ENCODE assay signal across 8 cellular contexts in genomic region chr12:50025187-50026059, GRCh38. TPM values are rescaled to one million over a fixed set of nuclear protein-coding genes. Genes with fewer than 3 reads are reported as not detected.
DNase-seq lines count a peak whose midpoint lies in the region; ATAC-seq and TF ChIP-seq lines count a peak whose summit lies in the region.

TSS of gene RACGAP1 (minus strand) at chr12:50025494. CDS start at chr12:50016715, 8,779 bp downstream.

- POLR2A ChIA-PET in BJ (lab: Charles Lee) = interaction anchor here (0.7 kb wide), 2 partner anchors 8 to 54 kb away, joined by 3 to 4 read pairs; no protein-coding TSS in a partner anchor

- peak within 1 kb of the TSS; percentile 42 to 71 for H3K27ac ChIP-seq in coronary artery

- peaks cover 3% of the 10 kb centered on the region for H3K9me3 Mint-ChIP-seq in activated CD4-positive, alpha-beta T cell treated with anti-CD3 and anti-CD28 coated beads, Interleukin-2, amount 10 ng/mL, durations not matched to agents 24 days and 14 days

- H3K27me3 ChIP-seq in BJ (ENCODE audit: control insufficient read depth, insufficient read depth, low read length) = no peaks in the 10 kb centered on the region

- H3K4me3 ChIP-seq in BJ (ENCODE audit: low read depth, low read length) (peak within 1 kb of the TSS; percentile 65), coronary artery (peak within 1 kb of the TSS; percentile 91)

- peak; percentile 98 for ATAC-seq in GM19324 (IDR thresholded peaks at IDR 0.05; ENCODE audit: low FRiP score, unreplicated experiment)
- peak; percentile 92 for ATAC-seq in HG03469 (IDR thresholded peaks at IDR 0.05; ENCODE audit: unreplicated experiment)
- peak; percentile 99 for ATAC-seq in left colon

- TF ChIP-seq CTCF in BJ (IDR thresholded peaks at IDR 0.05; ENCODE audit: insufficient read depth, low read depth, low read length) = no peak
- TF ChIP-seq CTCF in coronary artery (IDR thresholded peaks at IDR 0.05) = no peak

- DNase-seq in BJ (ENCODE audit: low read depth) = peak; percentile 87
- peak; percentile 97 for DNase-seq in NCI-H526 treated with DMSO at 0.1 percent for 48 hours (lab: John Stamatoyannopoulos, UW)
- DNase-seq in activated CD4-positive, alpha-beta T cell treated with anti-CD3 and anti-CD28 coated beads, Interleukin-2, amount 10 ng/mL, durations not matched to agents 24 days and 14 days = peak; percentile 99
- peak; percentile 94 for DNase-seq in coronary artery (ENCODE audit: low spot score)
- DNase-seq in left colon = peak; percentile 95 to 97
- DNase-seq in stimulated activated CD4-positive, alpha-beta T cell treated with anti-CD3 and anti-CD28 coated beads, Interleukin-1b, Interleukin-23, amount 100 ng/mL, for 48 hours = peak; percentile 97

- intact Hi-C loops in activated CD4-positive, alpha-beta T cell treated with anti-CD3 and anti-CD28 coated beads, Interleukin-2, amount 10 ng/mL, durations not matched to agents 24 days and 14 days (cut with micrococcal nuclease) = loop anchor here (1.0 kb wide), 1 partner anchor 87 kb away; the partner anchor contains the start of gene COX14
- intact Hi-C loops in left colon (cut with DNase I, micrococcal nuclease) = no loop called here

- no peaks in the 10 kb centered on the region for H3K36me3 ChIP-seq in BJ (ENCODE audit: control insufficient read depth, insufficient read depth, low read length)

- peaks cover 37% of the 10 kb centered on the region for H3K4me1 Mint-ChIP-seq in activated CD4-positive, alpha-beta T cell treated with anti-CD3 and anti-CD28 coated beads, Interleukin-2, amount 10 ng/mL, durations not matched to agents 24 days and 14 days

- H3K27me3 Mint-ChIP-seq in activated CD4-positive, alpha-beta T cell treated with anti-CD3 and anti-CD28 coated beads, Interleukin-2, amount 10 ng/mL, durations not matched to agents 24 days and 14 days = no peaks in the 10 kb centered on the region

- H3K36me3 Mint-ChIP-seq in activated CD4-positive, alpha-beta T cell treated with anti-CD3 and anti-CD28 coated beads, Interleukin-2, amount 10 ng/mL, durations not matched to agents 24 days and 14 days (ENCODE audit: low read depth) = peaks cover 18% of the 10 kb centered on the region

- CTCF ChIA-PET in BJ (lab: Yijun Ruan, JAX) = interaction anchor here (0.8 to 1.8 kb wide), 6 partner anchors 11 to 58 kb away, joined by 3 to 13 read pairs (median 3); no protein-coding TSS in a partner anchor

- H3K4me3 Mint-ChIP-seq in activated CD4-positive, alpha-beta T cell treated with anti-CD3 and anti-CD28 coated beads, Interleukin-2, amount 10 ng/mL, durations not matched to agents 24 days and 14 days = peak within 1 kb of the TSS; percentile 93

- peak within 1 kb of the TSS; percentile 96 for H3K27ac Mint-ChIP-seq in activated CD4-positive, alpha-beta T cell treated with anti-CD3 and anti-CD28 coated beads, Interleukin-2, amount 10 ng/mL, durations not matched to agents 24 days and 14 days

RNA-seq across cellular contexts. Expression of gene RACGAP1, which starts in this region (rescaled TPM):
- polyA plus RNA-seq in BJ (2011; rRNA removed) = 42.8 and 55.3 TPM in 2 replicates
- 66.8 and 88.8 TPM in 2 replicates for polyA minus RNA-seq in BJ (2011; rRNA and poly(A)+ RNA removed)
- total RNA-seq in activated CD4-positive, alpha-beta T cell treated with anti-CD3 and anti-CD28 coated beads, Interleukin-2, amount 10 ng/mL, durations not matched to agents 24 days and 14 days = 71.2 and 71.6 TPM in 2 replicates
- total RNA-seq in left colon = 10 to 100 TPM; 20.0 to 25.4 TPM

Comparison
In these comparisons a context has a peak if more than half of its experiments do, and no peak if none do; other contexts are left out.
1. Peak in every context shown above with its lines: DNase-seq, ATAC-seq, H3K4me3 ChIP-seq and H3K27ac ChIP-seq.